ENCODE assay signal across 16 cellular contexts in genomic region chr21:22115746-22116145, GRCh38.
DNase-seq lines count a peak whose midpoint lies in the region; ATAC-seq and TF ChIP-seq lines count a peak whose summit lies in the region.
"Had no signal": no experiment of that assay in that cellular context is flagged by ENCODE, and none has a peak within 500 bp of the region (broad histone marks: within the 10 kb centered on the region; RNA-seq: fewer than 3 reads in every experiment).

No MANE protein-coding gene starts in this region.

- peak; percentile 27 for ATAC-seq in left lung
- no peak for ATAC-seq in HG03025 (IDR thresholded peaks at IDR 0.05; ENCODE audit: low FRiP score, unreplicated experiment)
- ATAC-seq: A549; CD8-positive, alpha-beta T cell; HepG2 had no signal

- H3K4me1 ChIP-seq in left lung = no peaks in the 10 kb centered on the region
- H3K4me1 ChIP-seq: A549, BE2C, HAP-1 had no signal

- peak; percentile 71 for DNase-seq in DMS53 (lab: John Stamatoyannopoulos, UW)
- peak; percentile 38 for DNase-seq in NCI-H69 (lab: John Stamatoyannopoulos, UW)
- no peak for DNase-seq in left lung
- DNase-seq in anterior cingulate cortex (lab: John Stamatoyannopoulos, UW) = no peak
- DNase-seq in SKM-1 treated with dmso at 0.1 percent for 144 hours (lab: John Stamatoyannopoulos, UW; ENCODE audit: unreplicated experiment) = no peak
- DNase-seq: BE2C; CD8-positive, alpha-beta T cell; COR-L47; DMS153; GF-D8; GOT3 had no signal

- no peak for TF ChIP-seq CTCF in 22Rv1 (IDR thresholded peaks at IDR 0.05)
- TF ChIP-seq CTCF in left lung (IDR thresholded peaks at IDR 0.05) = no peak

- no peaks in the 10 kb centered on the region for H3K27me3 ChIP-seq in left lung
- H3K27me3 ChIP-seq: BE2C had no signal

- H3K9me3 ChIP-seq in left lung = peaks cover 0 to 4% of the 10 kb centered on the region in 2 donors
- H3K9me3 ChIP-seq: A549, BE2C had no signal

- H3K36me3 ChIP-seq in left lung = no peaks in the 10 kb centered on the region
- H3K36me3 ChIP-seq: BE2C, HAP-1 had no signal

- intact Hi-C loops in left lung (cut with DNase I) = no loop called here

- no peak overlapping the region for H3K4me3 ChIP-seq in left lung
- H3K4me3 ChIP-seq: A549, HAP-1 had no signal

- peak overlapping the region; percentile 64 for H3K27ac ChIP-seq in 22Rv1
- H3K27ac ChIP-seq in left lung = no peak overlapping the region
- H3K27ac ChIP-seq: A549 had no signal

Comparison
In these comparisons a context has a peak if more than half of its experiments do, and no peak if none do; other contexts are left out.
1. DNase-seq: peak in DMS53 (single experiment) and NCI-H69 (single experiment); none in left lung (0 of 2), anterior cingulate cortex (0 of 58) and SKM-1 treated with dmso at 0.1 percent for 144 hours (single experiment).